Comparison of ENCODE assay signal across 22 cellular contexts in genomic region chr20:53963670-53964466, GRCh38.
A peak's percentile ranks its signal among the peaks of the same experiment; 100 is the strongest.
DNase-seq lines count a peak whose midpoint lies in the region; ATAC-seq, FAIRE-seq and TF ChIP-seq lines count a peak whose summit lies in the region.
"Had no signal": no experiment of that assay in that cellular context is flagged by ENCODE, and none has a peak within 500 bp of the region (broad histone marks: within the 10 kb centered on the region; RNA-seq: fewer than 3 reads in every experiment).

No MANE protein-coding gene starts in this region.

- WGBS in A549 (ENCODE audit: missing lambda C conversion rate) = 78% methylated on average over 11 of the region's 11 CpGs
- no CpG with 5 or more reads among the region's 11 CpGs for WGBS in mesendoderm (ENCODE audit: extremely low coverage, insufficient coverage, low lambda C conversion rate)

- no peaks in the 10 kb centered on the region for H3K27me3 ChIP-seq in bronchial epithelial cell (ENCODE audit: control insufficient read depth, insufficient read depth, low read length)
- H3K27me3 ChIP-seq in mesendoderm (ENCODE audit: insufficient read depth, low read length, poor library complexity) = no peaks in the 10 kb centered on the region

- no peak overlapping the region for H3K18ac ChIP-seq in mesendoderm (ENCODE audit: low read length)

- TF ChIP-seq CTCF in A549 (IDR thresholded peaks at IDR 0.05) (no peak), bronchial epithelial cell (IDR thresholded peaks at IDR 0.05; ENCODE audit: insufficient read depth, low read length, severe bottlenecking) (no peak)

- no peak overlapping the region for H3K9ac ChIP-seq in mesendoderm (ENCODE audit: low read length)

- no peak for TF ChIP-seq RAD21 in A549 (conservative IDR thresholded peaks at IDR 0.05 in 1 of 2, IDR thresholded peaks at IDR 0.05 in 1 of 2)

- no peaks in the 10 kb centered on the region for H3K79me2 ChIP-seq in mesendoderm (ENCODE audit: control insufficient read depth, insufficient read depth, low read length)

- no peak for TF ChIP-seq POLR2A in A549 (IDR thresholded peaks at IDR 0.05; ENCODE audit: low read length)

- no peak overlapping the region for H3K4me2 ChIP-seq in A549
- H3K4me2 ChIP-seq in mesendoderm (ENCODE audit: low read length) = no peak overlapping the region
- H3K4me2 ChIP-seq: GM23338 had no signal

- no peak overlapping the region for H3K4ac ChIP-seq in mesendoderm (ENCODE audit: low read depth, low read length)

- DNase-seq in A549 (ENCODE audit: low read depth in 1 of 2, low spot score in 1 of 2) (no peak), LoVo (ENCODE audit: low spot score) (peak; percentile 30), bronchial epithelial cell (ENCODE audit: low read depth) (peak; percentile 80), sciatic nerve (ENCODE audit: low spot score) (no peak), NCI-H1694 treated with DMSO at 0.1 percent for 48 hours (lab: John Stamatoyannopoulos, UW) (no peak), mesendoderm (no peak)
- DNase-seq in stimulated activated CD4-positive, alpha-beta T cell treated with anti-CD3 and anti-CD28 coated beads, Interleukin-4, amount 100 ng/mL, for 4 hours = no peak
- DNase-seq: 8988T; ACHN; BE2C; C1 segment of cervical spinal cord; Caco-2; CD4-positive, CD25-positive, alpha-beta regulatory T cell; DMS79; GDM1; HCEC 1CT had no signal

- no peak for ATAC-seq in A549
- peak; percentile 73 for ATAC-seq in sciatic nerve
- ATAC-seq: GM23338, HepG2 had no signal

- H3K4me3 ChIP-seq in A549 = no peak overlapping the region
- no peak overlapping the region for H3K4me3 ChIP-seq in bronchial epithelial cell (ENCODE audit: low read depth, low read length)
- no peak overlapping the region for H3K4me3 ChIP-seq in mesendoderm (ENCODE audit: low read length)
- H3K4me3 ChIP-seq: GM23338 had no signal

- TF ChIP-seq EP300 in A549 (IDR thresholded peaks at IDR 0.05) = no peak

- H3K9me3 ChIP-seq in A549 = no peaks in the 10 kb centered on the region
- H3K9me3 ChIP-seq: BE2C, Caco-2 had no signal

- H4K5ac ChIP-seq in mesendoderm (ENCODE audit: low read length) = no peak overlapping the region

- no peak overlapping the region for H4K8ac ChIP-seq in mesendoderm (ENCODE audit: low read depth, low read length)

- no peak overlapping the region for H3K27ac ChIP-seq in A549
- no peak overlapping the region for H3K27ac ChIP-seq in mesendoderm (ENCODE audit: low read depth, low read length)

- no peak overlapping the region for H2AK5ac ChIP-seq in mesendoderm (ENCODE audit: low read length)

- H2BK120ac ChIP-seq in mesendoderm (ENCODE audit: low read depth, low read length) = no peak overlapping the region

- H3K23ac ChIP-seq in mesendoderm (ENCODE audit: low read length) = no peak overlapping the region

- H3K4me1 ChIP-seq in A549 (peaks cover 7% of the 10 kb centered on the region; the same call in 2 of the 3 replicates), mesendoderm (ENCODE audit: control insufficient read depth, low read depth, low read length) (no peaks in the 10 kb centered on the region)
- H3K4me1 ChIP-seq: BE2C had no signal

- intact Hi-C loops in sciatic nerve (cut with DNase I) = no loop called here

- H2BK15ac ChIP-seq in mesendoderm (replicated peaks; ENCODE audit: low read depth) = no peak overlapping the region

- peak; percentile 39 for FAIRE-seq in A549 (lab: Jason Lieb, UNC)
- FAIRE-seq in bronchial epithelial cell (lab: Jason Lieb, UNC) = no peak
- FAIRE-seq: D721Med, GM12892, GM18507, H54, HepG2 had no signal

- no peak overlapping the region for H3K56ac ChIP-seq in mesendoderm (ENCODE audit: low read length)

- CTCF ChIA-PET in A549 (lab: Yijun Ruan, JAX) = no interaction called here

- POLR2A ChIA-PET in A549 (lab: Yijun Ruan, JAX) = no interaction called here

- H3K36me3 ChIP-seq in bronchial epithelial cell (ENCODE audit: control insufficient read depth, insufficient read depth, low read length) (no peaks in the 10 kb centered on the region), mesendoderm (ENCODE audit: control insufficient read depth, insufficient read depth, low read length) (no peaks in the 10 kb centered on the region)
- H3K36me3 ChIP-seq: BE2C had no signal

- no peak overlapping the region for H2BK5ac ChIP-seq in mesendoderm (ENCODE audit: low read length)

- no peaks in the 10 kb centered on the region for H3K79me1 ChIP-seq in mesendoderm (ENCODE audit: low read length)

TF ChIP-seq in A549, 52 proteins besides CTCF, POLR2A, EP300 and RAD21:
- TF ChIP-seq ATOH8 (CRISPR knock-in tag; IDR thresholded peaks at IDR 0.05; ENCODE audit: low read depth) (no peak), ZFP36 (IDR thresholded peaks at IDR 0.05; ENCODE audit: borderline replicate concordance, partially characterized antibody) (no peak), NPAS2 (CRISPR knock-in tag; IDR thresholded peaks at IDR 0.05; ENCODE audit: borderline replicate concordance) (no peak), HOXB5 (CRISPR knock-in tag; IDR thresholded peaks at IDR 0.05) (no peak), BCL3 (IDR thresholded peaks at IDR 0.05) (no peak), MAX (IDR thresholded peaks at IDR 0.05) (no peak), TP53 (CRISPR knock-in tag; IDR thresholded peaks at IDR 0.05) (no peak), KDM5A (IDR thresholded peaks at IDR 0.05) (no peak), HES2 (IDR thresholded peaks at IDR 0.05) (no peak), HEYL (CRISPR knock-in tag; IDR thresholded peaks at IDR 0.05) (no peak)

Comparison
In these comparisons a context has a peak if more than half of its experiments do, and no peak if none do; other contexts are left out.
1. DNase-seq: peak in LoVo (single experiment) and bronchial epithelial cell (single experiment); none in A549 (0 of 2), sciatic nerve (single experiment), stimulated activated CD4-positive, alpha-beta T cell treated with anti-CD3 and anti-CD28 coated beads, Interleukin-4, amount 100 ng/mL, for 4 hours (0 of 2), NCI-H1694 treated with DMSO at 0.1 percent for 48 hours (single experiment) and mesendoderm (single experiment).